10 cellular contexts compared by ENCODE assay signal in genomic region chr5:57094753-57095683, GRCh38.
DNase-seq lines count a peak whose midpoint lies in the region; FAIRE-seq and TF ChIP-seq lines count a peak whose summit lies in the region.
"Had no signal": no experiment of that assay in that cellular context is flagged by ENCODE, and none has a peak within 500 bp of the region (broad histone marks: within the 10 kb centered on the region; RNA-seq: fewer than 3 reads in every experiment).

No MANE protein-coding gene starts in this region.

- H3K9me3 ChIP-seq in Loucy (ENCODE audit: insufficient read depth, low read depth, low read length), result peaks cover 3% of the 10 kb centered on the region; the same call in 1 of the 2 replicates
- peaks cover 0 to 4% of the 10 kb centered on the region in 2 donors for H3K9me3 ChIP-seq in CD4-positive, alpha-beta memory T cell (ENCODE audit: control insufficient read depth in 1 of 2, low read length in 2 of 2)

- no peak overlapping the region for H3K4me2 ChIP-seq in Loucy (ENCODE audit: low read depth, low read length, poor library complexity, severe bottlenecking)

- no peaks in the 10 kb centered on the region for H3K4me1 ChIP-seq in Loucy (ENCODE audit: insufficient read depth, low read length, poor library complexity, severe bottlenecking)
- H3K4me1 ChIP-seq in CD4-positive, alpha-beta memory T cell (ENCODE audit: insufficient read depth, low read length), result no peaks in the 10 kb centered on the region

- H3K27ac ChIP-seq in CD4-positive, alpha-beta memory T cell (ENCODE audit: low read depth, low read length), result no peak overlapping the region

- peaks cover 0 to 3% of the 10 kb centered on the region in 2 donors for H3K27me3 Mint-ChIP-seq in CD4-positive, alpha-beta memory T cell
- H3K27me3 Mint-ChIP-seq: activated naive CD4-positive, alpha-beta T cell treated with anti-CD3 and anti-CD28 coated beads, Interleukin-2, amount 50 U/mL, for 24 hours had no signal

- CTCF ChIA-PET in CD4-positive, alpha-beta memory T cell (lab: Charles Lee; ENCODE audit: partially characterized antibody), result interaction anchor here (0.8 to 1.8 kb wide), 5 partner anchors 43 to 830 kb away, joined by 3 to 5 read pairs (median 3); no protein-coding TSS in a partner anchor

- TF ChIP-seq CTCF in Loucy (conservative IDR thresholded peaks at IDR 0.05; ENCODE audit: low read length), result peak; percentile 59
- peak; percentile 41 for TF ChIP-seq CTCF in retinal pigment epithelial cell (conservative IDR thresholded peaks at IDR 0.05; ENCODE audit: low read depth, low read length)

- H3K9me3 Mint-ChIP-seq in CD4-positive, alpha-beta memory T cell, result peaks cover 7 to 44% (median 32%) of the 10 kb centered on the region in 8 donors

- H3K36me3 Mint-ChIP-seq in CD4-positive, alpha-beta memory T cell, result peaks cover 6 to 15% of the 10 kb centered on the region in 2 donors

- DNase-seq in SIG-M5 treated with dmso at 0.1 percent for 504 hours (lab: John Stamatoyannopoulos, UW; ENCODE audit: unreplicated experiment) (peak; percentile 42), SIG-M5 (lab: John Stamatoyannopoulos, UW) (no peak), dermis blood vessel endothelial cell (peak; percentile 26), retinal pigment epithelial cell (ENCODE audit: low read depth) (no peak), urothelium cell line (ENCODE audit: low spot score) (no peak), nucleus accumbens (lab: John Stamatoyannopoulos, UW) (no peak)
- no peak for DNase-seq in CD4-positive, alpha-beta memory T cell
- DNase-seq: naive B cell had no signal

- H3K36me3 ChIP-seq in Loucy (ENCODE audit: insufficient read depth, low read length), result no peaks in the 10 kb centered on the region
- no peaks in the 10 kb centered on the region for H3K36me3 ChIP-seq in CD4-positive, alpha-beta memory T cell (ENCODE audit: insufficient read depth, low read length)

- no peaks in the 10 kb centered on the region for H3K9me2 ChIP-seq in Loucy (replicated peaks; ENCODE audit: low read depth, low read length)

- H3K4me3 ChIP-seq in Loucy (ENCODE audit: low read length, poor library complexity, severe bottlenecking) (no peak overlapping the region), retinal pigment epithelial cell (ENCODE audit: low read length) (no peak overlapping the region)
- H3K4me3 ChIP-seq in CD4-positive, alpha-beta memory T cell (ENCODE audit: low read length in 2 of 2), result no peak overlapping the region

- no peaks in the 10 kb centered on the region for H3K79me2 ChIP-seq in Loucy (ENCODE audit: insufficient read depth, low read length)

- H3F3A ChIP-seq in Loucy (ENCODE audit: low read depth), result no peaks in the 10 kb centered on the region

- H3K4me3 Mint-ChIP-seq in CD4-positive, alpha-beta memory T cell, result no peak overlapping the region
- H3K4me3 Mint-ChIP-seq: activated naive CD4-positive, alpha-beta T cell treated with anti-CD3 and anti-CD28 coated beads, Interleukin-2, amount 50 U/mL, for 24 hours had no signal

- POLR2A ChIA-PET in CD4-positive, alpha-beta memory T cell (lab: Charles Lee; ENCODE audit: partially characterized antibody), result no interaction called here

- 0 out of 2 replicates have a peak overlapping the region, but pooled peaks have one; percentile 30 for H2AFZ ChIP-seq in Loucy (ENCODE audit: low read length)

- no peaks in the 10 kb centered on the region for H3K27me3 ChIP-seq in Loucy (ENCODE audit: insufficient read depth, low read length, poor library complexity, severe bottlenecking)
- no peaks in the 10 kb centered on the region for H3K27me3 ChIP-seq in CD4-positive, alpha-beta memory T cell (ENCODE audit: insufficient read depth, low read length)

- no peak for FAIRE-seq in urothelium cell line (lab: Jason Lieb, UNC)

- H3K27ac Mint-ChIP-seq in CD4-positive, alpha-beta memory T cell, result peak overlapping the region in 1 of 7 donors; percentile 31
- H3K27ac Mint-ChIP-seq: activated naive CD4-positive, alpha-beta T cell treated with anti-CD3 and anti-CD28 coated beads, Interleukin-2, amount 50 U/mL, for 24 hours had no signal

- intact Hi-C loops in CD4-positive, alpha-beta memory T cell (cut with micrococcal nuclease), result no loop called here

- H4K20me1 ChIP-seq in Loucy (ENCODE audit: insufficient read depth, low read length, poor library complexity, severe bottlenecking), result no peaks in the 10 kb centered on the region

- no peaks in the 10 kb centered on the region for H3K4me1 Mint-ChIP-seq in CD4-positive, alpha-beta memory T cell
- H3K4me1 Mint-ChIP-seq: activated naive CD4-positive, alpha-beta T cell treated with anti-CD3 and anti-CD28 coated beads, Interleukin-2, amount 50 U/mL, for 24 hours had no signal

- H3K9ac ChIP-seq in Loucy (ENCODE audit: low read depth, low read length, poor library complexity, severe bottlenecking), result no peak overlapping the region

Comparison
In these comparisons a context has a peak if more than half of its experiments do, and no peak if none do; other contexts are left out.
1. DNase-seq: peak in SIG-M5 treated with dmso at 0.1 percent for 504 hours (single experiment) and dermis blood vessel endothelial cell (single experiment); none in SIG-M5 (single experiment), retinal pigment epithelial cell (single experiment), urothelium cell line (single experiment), nucleus accumbens (0 of 56) and CD4-positive, alpha-beta memory T cell (0 of 5).